Comparison of ENCODE assay signal across 19 cellular contexts in the genomic region with DNA sequence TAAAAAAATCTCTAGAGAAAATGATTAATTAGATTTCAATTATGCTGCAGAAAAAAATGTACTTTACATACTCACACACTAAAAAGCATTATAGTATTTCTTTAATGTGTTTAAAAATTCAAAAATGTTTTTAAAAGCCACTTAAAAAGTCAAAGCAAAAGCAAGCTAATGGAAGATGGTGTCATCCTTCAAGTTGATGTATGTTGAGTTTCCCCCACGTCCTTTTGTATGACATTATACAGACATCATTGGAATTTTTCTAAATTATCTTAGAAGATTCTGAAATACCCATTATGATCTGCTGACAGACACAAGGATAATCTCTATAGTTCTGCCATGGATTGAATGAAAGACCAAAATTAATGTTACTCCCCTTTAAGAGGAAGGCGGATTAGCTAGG.
DNase-seq lines count a peak whose midpoint lies in the region; ATAC-seq, FAIRE-seq and TF ChIP-seq lines count a peak whose summit lies in the region.
"Had no signal": no experiment of that assay in that cellular context is flagged by ENCODE, and none has a peak within 500 bp of the region (broad histone marks: within the 10 kb centered on the region; RNA-seq: fewer than 3 reads in every experiment).

No MANE protein-coding gene starts in this region.

- no peaks in the 10 kb centered on the region for H3K27me3 ChIP-seq in IMR-90 (ENCODE audit: control insufficient read depth, insufficient read depth, low read length)
- no peaks in the 10 kb centered on the region for H3K27me3 ChIP-seq in H1 (replicated peaks in 1 of 4; ENCODE audit: control insufficient read depth in 3 of 4, extremely low read depth in 1 of 4, insufficient read depth in 3 of 4, low read length in 3 of 4)
- H3K27me3 ChIP-seq in neural cell (ENCODE audit: insufficient read depth, low read depth, low read length), result no peaks in the 10 kb centered on the region
- H3K27me3 ChIP-seq: BE2C, BLaER1 had no signal

- H3K79me2 ChIP-seq in H1 (ENCODE audit: control insufficient read depth in 1 of 2, insufficient read depth in 2 of 2, low read length in 2 of 2), result no peaks in the 10 kb centered on the region
- no peaks in the 10 kb centered on the region for H3K79me2 ChIP-seq in neural cell (replicated peaks; ENCODE audit: insufficient read depth, low read length)

- no peak overlapping the region for H2BK15ac ChIP-seq in IMR-90 (ENCODE audit: low read depth, low read length)
- H2BK15ac ChIP-seq in H1 (ENCODE audit: low read length), result no peak overlapping the region

- H2AK5ac ChIP-seq in IMR-90 (ENCODE audit: low read depth, low read length) (no peak overlapping the region), H1 (ENCODE audit: low read depth, low read length) (no peak overlapping the region)

- H3K79me1 ChIP-seq in IMR-90 (ENCODE audit: low read depth in 1 of 2, low read length in 2 of 2) (no peaks in the 10 kb centered on the region), H1 (ENCODE audit: low read depth, low read length) (no peaks in the 10 kb centered on the region)

- TF ChIP-seq RAD21 in IMR-90 (IDR thresholded peaks at IDR 0.05; ENCODE audit: low read length) (no peak), H1 (IDR thresholded peaks at IDR 0.05 in 1 of 2, conservative IDR thresholded peaks at IDR 0.05 in 1 of 2; ENCODE audit: low read depth in 2 of 2, low read length in 2 of 2) (no peak), neural cell (conservative IDR thresholded peaks at IDR 0.05) (no peak)

- no TSS peak for BruUV-seq in IMR-90 (replicated peaks; lab: Mats Ljungman, UMichigan)

- TF ChIP-seq POLR2A in IMR-90 (IDR thresholded peaks at IDR 0.05; ENCODE audit: low read depth, low read length) (no peak), H1 (IDR thresholded peaks at IDR 0.05; ENCODE audit: control extremely low read depth in 1 of 2, low read depth in 2 of 2, low read length in 2 of 2) (no peak)

- H2BK20ac ChIP-seq in IMR-90 (ENCODE audit: low read depth, low read length) (no peak overlapping the region), H1 (ENCODE audit: low read length) (no peak overlapping the region)

- H2BK120ac ChIP-seq in IMR-90 (ENCODE audit: low read depth, low read length) (no peak overlapping the region), H1 (replicated peaks; ENCODE audit: low read depth, low read length) (no peak overlapping the region)

- WGBS in IMR-90 (ENCODE audit: extremely low coverage in 2 of 2, insufficient read length in 1 of 2), 2 experiments, result no CpG with 5 or more reads among the region's 2 CpGs
- WGBS in H1 (ENCODE audit: extremely low coverage in 1 of 2, insufficient coverage in 1 of 2, insufficient read length in 1 of 2, insufficient replicate concordance in 2 of 2, low coverage in 1 of 2, low lambda C conversion rate in 2 of 2, missing lambda C conversion rate in 1 of 2), 2 experiments, result 85% methylated on average over 2 of the region's 2 CpGs; no CpG with 5 or more reads in 1 of the 2 experiments

- in situ Hi-C loops in IMR-90 (cut with MboI; ENCODE audit: low sequenced_read_pairs), result no loop called here

- H2AK9ac ChIP-seq in IMR-90 (replicated peaks; ENCODE audit: low read depth, low read length, poor library complexity), result no peak overlapping the region

- dilution Hi-C loops in IMR-90 (cut with HindIII; ENCODE audit: low sequenced_read_pairs, unreplicated experiment), result no loop called here

- DNase-seq in IMR-90 (no peak), H1 (ENCODE audit: low read depth in 1 of 2, low spot score in 2 of 2) (no peak), NK-92 (lab: John Stamatoyannopoulos, UW; ENCODE audit: unreplicated experiment) (no peak), DMS 273 (lab: John Stamatoyannopoulos, UW; ENCODE audit: unreplicated experiment) (no peak), NCI-H1417 treated with DMSO at 0.1 percent for 48 hours (lab: John Stamatoyannopoulos, UW) (no peak)
- DNase-seq: 8988T; ACHN; BE2C; C1 segment of cervical spinal cord; CD4-positive, alpha-beta memory T cell; CD4-positive, CD25-positive, alpha-beta regulatory T cell; CD8-positive, alpha-beta memory T cell; COR-L47; DMS79 treated with DMSO at 0.1 percent for 48 hours; GF-D8 had no signal

- H3K9me3 ChIP-seq in HEK293 (ENCODE audit: control insufficient read depth, insufficient read depth, low read depth, low read length) (no peaks in the 10 kb centered on the region), IMR-90 (ENCODE audit: control insufficient read depth, insufficient read depth, low read length) (no peaks in the 10 kb centered on the region), H1 (ENCODE audit: insufficient read depth in 2 of 2, low read depth in 1 of 2, low read length in 1 of 2) (no peaks in the 10 kb centered on the region), neural cell (ENCODE audit: low read length) (no peaks in the 10 kb centered on the region)
- H3K9me3 ChIP-seq: BE2C, BLaER1 had no signal

- H3K14ac ChIP-seq in IMR-90 (replicated peaks; ENCODE audit: low read depth, low read length) (no peak overlapping the region), H1 (ENCODE audit: insufficient read length) (no peak overlapping the region)

- no peaks in the 10 kb centered on the region for H3K9me1 ChIP-seq in IMR-90 (ENCODE audit: insufficient read depth, low read length)

- H3K9ac ChIP-seq in IMR-90 (ENCODE audit: low read depth, low read length) (no peak overlapping the region), H1 (replicated peaks in 1 of 4; ENCODE audit: extremely low read depth in 1 of 4, low read depth in 3 of 4, low read length in 3 of 4) (no peak overlapping the region), neural cell (ENCODE audit: low read length) (no peak overlapping the region)
- H3K9ac ChIP-seq: BLaER1 had no signal

- no peaks in the 10 kb centered on the region for H3K36me3 ChIP-seq in HEK293 (ENCODE audit: control insufficient read depth in 2 of 2, insufficient read depth in 1 of 2, low read length in 2 of 2)
- H3K36me3 ChIP-seq in IMR-90 (ENCODE audit: control insufficient read depth, insufficient read depth, low read length), result no peaks in the 10 kb centered on the region
- no peaks in the 10 kb centered on the region for H3K36me3 ChIP-seq in H1 (ENCODE audit: control insufficient read depth in 2 of 4, insufficient read depth in 4 of 4, low read length in 3 of 4)
- H3K36me3 ChIP-seq in neural cell (ENCODE audit: insufficient read depth, low read length), result no peaks in the 10 kb centered on the region
- H3K36me3 ChIP-seq: BE2C, BLaER1 had no signal

- no peak overlapping the region for H4K91ac ChIP-seq in IMR-90 (ENCODE audit: insufficient read depth, low read depth, low read length)
- H4K91ac ChIP-seq in H1 (replicated peaks; ENCODE audit: insufficient read length, low read length), result no peak overlapping the region

- H4K5ac ChIP-seq in IMR-90 (ENCODE audit: low read depth, low read length) (no peak overlapping the region), H1 (ENCODE audit: insufficient read length, low read depth, low read length) (no peak overlapping the region)

- H4K20me1 ChIP-seq in IMR-90 (ENCODE audit: insufficient read depth, low read length) (no peaks in the 10 kb centered on the region), H1 (replicated peaks in 1 of 2; ENCODE audit: control insufficient read depth in 1 of 2, insufficient read depth in 2 of 2, low read length in 2 of 2) (no peaks in the 10 kb centered on the region), neural cell (ENCODE audit: insufficient read depth) (no peaks in the 10 kb centered on the region)
- H4K20me1 ChIP-seq: BLaER1 had no signal

- POLR2A ChIA-PET in HEK293 (lab: Yijun Ruan, JAX) (no interaction called here), IMR-90 (lab: Charles Lee; ENCODE audit: unreplicated experiment) (no interaction called here), H1 (lab: Charles Lee; ENCODE audit: partially characterized antibody) (no interaction called here)

- H3K18ac ChIP-seq in IMR-90 (ENCODE audit: low read depth, low read length) (no peak overlapping the region), H1 (ENCODE audit: extremely low read depth, low read length) (no peak overlapping the region)

- H3K4ac ChIP-seq in IMR-90 (ENCODE audit: low read depth, low read length) (no peak overlapping the region), H1 (replicated peaks; ENCODE audit: insufficient read length, low read depth, low read length) (no peak overlapping the region)

- ATAC-seq in IMR-90 (ENCODE audit: low read depth), result no peak

- H2AFZ ChIP-seq in IMR-90 (replicated peaks; ENCODE audit: low read length, poor library complexity) (no peak overlapping the region), H1 (ENCODE audit: low read length) (no peak overlapping the region), neural cell (ENCODE audit: low read depth, low read length) (no peak overlapping the region)

- no peak for TF ChIP-seq CTCF in HEK293 (tag by site-specific recombination; IDR thresholded peaks at IDR 0.05)
- TF ChIP-seq CTCF in IMR-90 (conservative IDR thresholded peaks at IDR 0.05; ENCODE audit: low read depth, low read length), result no peak
- no peak for TF ChIP-seq CTCF in H1 (IDR thresholded peaks at IDR 0.05; ENCODE audit: control extremely low read depth in 1 of 3, insufficient read depth in 1 of 3, low read depth in 1 of 3, low read length in 3 of 3)
- TF ChIP-seq CTCF in neural cell (IDR thresholded peaks at IDR 0.05; ENCODE audit: poor library complexity, severe bottlenecking), result no peak

- no peak overlapping the region for H2BK12ac ChIP-seq in H1 (ENCODE audit: low read depth, low read length)

- H3K23ac ChIP-seq in IMR-90 (ENCODE audit: low read depth, low read length) (no peak overlapping the region), H1 (ENCODE audit: insufficient read length) (no peak overlapping the region)

- H3K27ac ChIP-seq in HEK293 (ENCODE audit: extremely low read depth, low read depth, low read length), result no peak overlapping the region
- H3K27ac ChIP-seq in IMR-90 (ENCODE audit: insufficient read depth, low read length), result no peak overlapping the region
- no peak overlapping the region for H3K27ac ChIP-seq in H1 (ENCODE audit: low read depth, low read length)
- peak overlapping the region; percentile 46 for H3K27ac ChIP-seq in neural cell (ENCODE audit: low read length)
- H3K27ac ChIP-seq: BLaER1 had no signal

- H3K56ac ChIP-seq in IMR-90 (ENCODE audit: extremely low read depth, insufficient read depth, low read length) (no peak overlapping the region), H1 (replicated peaks; ENCODE audit: insufficient read length, low read depth, low read length) (peak overlapping the region; percentile 74)

- H3K4me3 ChIP-seq in HEK293 (ENCODE audit: low read depth, low read length) (no peak overlapping the region), IMR-90 (ENCODE audit: insufficient read depth, low read depth, low read length) (no peak overlapping the region), H1 (ENCODE audit: extremely low read depth in 1 of 4, insufficient read depth in 2 of 4, low read depth in 3 of 4, low read length in 4 of 4) (no peak overlapping the region), neural cell (ENCODE audit: low read length) (no peak overlapping the region)
- H3K4me3 ChIP-seq: BLaER1 had no signal

- intact Hi-C loops in IMR-90 (cut with micrococcal nuclease), result no loop called here

- FAIRE-seq in H1 (lab: Jason Lieb, UNC), result no peak
- FAIRE-seq: GM12891 had no signal

- no peak for TF ChIP-seq EP300 in H1 (IDR thresholded peaks at IDR 0.05; ENCODE audit: borderline replicate concordance in 1 of 2, low read depth in 2 of 2, low read length in 2 of 2)
- peak; percentile 67 for TF ChIP-seq EP300 in neural cell (conservative IDR thresholded peaks at IDR 0.05; ENCODE audit: poor library complexity, severe bottlenecking)

- CTCF ChIA-PET in HEK293 (lab: Yijun Ruan, JAX), result interaction anchor here (0.6 kb wide), 1 partner anchor 27 kb away, joined by 3 read pairs; no protein-coding TSS in a partner anchor
- CTCF ChIA-PET in IMR-90 (lab: Yijun Ruan, JAX), result no interaction called here
- CTCF ChIA-PET in H1 (lab: Charles Lee; ENCODE audit: partially characterized antibody), result no interaction called here

- H3K4me2 ChIP-seq in IMR-90 (ENCODE audit: low read depth, low read length) (no peak overlapping the region), H1 (ENCODE audit: insufficient read depth in 1 of 2, low read depth in 2 of 2, low read length in 2 of 2) (no peak overlapping the region), neural cell (ENCODE audit: low read length) (no peak overlapping the region)
- H3K4me2 ChIP-seq: BLaER1 had no signal

- peaks cover 3% of the 10 kb centered on the region; the same call in 1 of the 2 replicates for H3K23me2 ChIP-seq in H1 (ENCODE audit: low read depth, low read length)

- no peak overlapping the region for H4K8ac ChIP-seq in IMR-90 (ENCODE audit: low read depth in 2 of 2, low read length in 2 of 2)
- H4K8ac ChIP-seq in H1 (ENCODE audit: extremely low read depth, insufficient read depth, low read length), result no peak overlapping the region

- peak overlapping the region; percentile 77 for H2BK5ac ChIP-seq in IMR-90 (ENCODE audit: low read depth, low read length, poor library complexity, severe bottlenecking)
- no peak overlapping the region for H2BK5ac ChIP-seq in H1 (ENCODE audit: low read depth, low read length)

- no peaks in the 10 kb centered on the region for H3F3A ChIP-seq in neural cell (ENCODE audit: insufficient read depth, low read length, poor library complexity, severe bottlenecking)

- no peaks in the 10 kb centered on the region for H3K4me1 ChIP-seq in HEK293 (ENCODE audit: control insufficient read depth, insufficient read depth, low read length)
- no peaks in the 10 kb centered on the region for H3K4me1 ChIP-seq in IMR-90 (ENCODE audit: control insufficient read depth, insufficient read depth, low read length)
- H3K4me1 ChIP-seq in H1 (replicated peaks in 1 of 4; ENCODE audit: control insufficient read depth in 3 of 4, insufficient read depth in 4 of 4, low read length in 3 of 4), result no peaks in the 10 kb centered on the region
- H3K4me1 ChIP-seq: BLaER1 had no signal

- no peaks in the 10 kb centered on the region for H3K9me2 ChIP-seq in neural cell (ENCODE audit: insufficient read depth, low read length)
